Comparison of ENCODE assay signal across 13 cellular contexts in genomic region chr10:10138685-10139084, GRCh38.
DNase-seq lines count a peak whose midpoint lies in the region; ATAC-seq and TF ChIP-seq lines count a peak whose summit lies in the region.
"Had no signal": no experiment of that assay in that cellular context is flagged by ENCODE, and none has a peak within 500 bp of the region (broad histone marks: within the 10 kb centered on the region; RNA-seq: fewer than 3 reads in every experiment).

No MANE protein-coding gene starts in this region.

- H3K9ac ChIP-seq in skeletal muscle satellite cell (ENCODE audit: low read depth, low read length) = peak overlapping the region; percentile 58
- H3K9ac ChIP-seq: parathyroid adenoma had no signal

- H3K27me3 ChIP-seq in breast epithelium (no peaks in the 10 kb centered on the region), skeletal muscle satellite cell (ENCODE audit: control insufficient read depth, insufficient read depth, low read length) (no peaks in the 10 kb centered on the region), left lung (no peaks in the 10 kb centered on the region)
- H3K27me3 ChIP-seq: upper lobe of left lung had no signal

- no peaks in the 10 kb centered on the region for H3K4me1 Mint-ChIP-seq in activated CD4-positive, alpha-beta T cell treated with anti-CD3 and anti-CD28 coated beads, Interleukin-2, amount 10 ng/mL, durations not matched to agents 24 days and 14 days

- no peaks in the 10 kb centered on the region for H3K36me3 ChIP-seq in KOPT-K1 (ENCODE audit: insufficient read depth, low read length)
- H3K36me3 ChIP-seq in breast epithelium = no peaks in the 10 kb centered on the region
- no peaks in the 10 kb centered on the region for H3K36me3 ChIP-seq in skeletal muscle satellite cell (ENCODE audit: insufficient read depth, low read length)
- H3K36me3 ChIP-seq in left lung = no peaks in the 10 kb centered on the region
- H3K36me3 ChIP-seq: upper lobe of left lung had no signal

- no peaks in the 10 kb centered on the region for H3K36me3 Mint-ChIP-seq in activated CD4-positive, alpha-beta T cell treated with anti-CD3 and anti-CD28 coated beads, Interleukin-2, amount 10 ng/mL, durations not matched to agents 24 days and 14 days (ENCODE audit: low read depth)

- TF ChIP-seq CTCF in breast epithelium (IDR thresholded peaks at IDR 0.05) (no peak), left lung (IDR thresholded peaks at IDR 0.05) (no peak)

- H3K4me2 ChIP-seq in skeletal muscle satellite cell (ENCODE audit: low read length) = peak overlapping the region; percentile 58

- peaks cover 5% of the 10 kb centered on the region for H3K27me3 Mint-ChIP-seq in activated CD4-positive, alpha-beta T cell treated with anti-CD3 and anti-CD28 coated beads, Interleukin-2, amount 10 ng/mL, durations not matched to agents 24 days and 14 days

- TF ChIP-seq POLR2A in breast epithelium (IDR thresholded peaks at IDR 0.05) = no peak

- no peak for DNase-seq in activated CD4-positive, alpha-beta T cell treated with anti-CD3 and anti-CD28 coated beads, Interleukin-2, amount 10 ng/mL, durations not matched to agents 24 days and 14 days
- DNase-seq in activated CD4-positive, alpha-beta T cell treated with anti-CD3 and anti-CD28 coated beads, Interleukin-2, amount 50 U/mL, for 4 hours = no peak
- DNase-seq in breast epithelium (ENCODE audit: low spot score in 2 of 2) (no peak), anterior cingulate cortex (lab: John Stamatoyannopoulos, UW) (no peak), left lung (no peak)
- DNase-seq: activated CD4-positive, alpha-beta T cell treated with anti-CD3 and anti-CD28 coated beads, Interleukin-2, amount 50 U/mL, for 48 hours; GDM1; SIG-M5; upper lobe of left lung had no signal

- H3K4me3 Mint-ChIP-seq in activated CD4-positive, alpha-beta T cell treated with anti-CD3 and anti-CD28 coated beads, Interleukin-2, amount 10 ng/mL, durations not matched to agents 24 days and 14 days = peak overlapping the region; percentile 27

- ATAC-seq in GM21526 (IDR thresholded peaks at IDR 0.05; ENCODE audit: low FRiP score, unreplicated experiment) (no peak), left lung (no peak)

- H3K4me3 ChIP-seq in breast epithelium = peak overlapping the region; percentile 8 to 9 (median 9)
- peak overlapping the region; percentile 54 for H3K4me3 ChIP-seq in skeletal muscle satellite cell (ENCODE audit: low read length)
- no peak overlapping the region for H3K4me3 ChIP-seq in left lung

- H3K9me3 Mint-ChIP-seq in activated CD4-positive, alpha-beta T cell treated with anti-CD3 and anti-CD28 coated beads, Interleukin-2, amount 10 ng/mL, durations not matched to agents 24 days and 14 days = no peaks in the 10 kb centered on the region

- H3K27ac ChIP-seq in KOPT-K1 (ENCODE audit: low read depth, low read length, poor library complexity, severe bottlenecking) (peak overlapping the region; percentile 13), breast epithelium (no peak overlapping the region), left lung (no peak overlapping the region)
- H3K27ac ChIP-seq: parathyroid adenoma, upper lobe of left lung had no signal

- no peak overlapping the region for H3K27ac Mint-ChIP-seq in activated CD4-positive, alpha-beta T cell treated with anti-CD3 and anti-CD28 coated beads, Interleukin-2, amount 10 ng/mL, durations not matched to agents 24 days and 14 days

- intact Hi-C loops in activated CD4-positive, alpha-beta T cell treated with anti-CD3 and anti-CD28 coated beads, Interleukin-2, amount 10 ng/mL, durations not matched to agents 24 days and 14 days (cut with micrococcal nuclease) = no loop called here
- intact Hi-C loops in breast epithelium (cut with DNase I; ENCODE audit: low total_unique reads) (no loop called here), left lung (cut with DNase I) (no loop called here)

- no peaks in the 10 kb centered on the region for H3K4me1 ChIP-seq in breast epithelium
- no peaks in the 10 kb centered on the region for H3K4me1 ChIP-seq in skeletal muscle satellite cell (ENCODE audit: control insufficient read depth, insufficient read depth, low read length)
- no peaks in the 10 kb centered on the region for H3K4me1 ChIP-seq in left lung
- H3K4me1 ChIP-seq: parathyroid adenoma, upper lobe of left lung had no signal

- H3K9me3 ChIP-seq in KOPT-K1 (ENCODE audit: insufficient read depth, low read length, poor library complexity, severe bottlenecking) = no peaks in the 10 kb centered on the region
- H3K9me3 ChIP-seq in breast epithelium = no peaks in the 10 kb centered on the region
- H3K9me3 ChIP-seq in skeletal muscle satellite cell (replicated peaks; ENCODE audit: low read length) = no peaks in the 10 kb centered on the region
- no peaks in the 10 kb centered on the region for H3K9me3 ChIP-seq in left lung
- H3K9me3 ChIP-seq: upper lobe of left lung had no signal

Comparison
In these comparisons a context has a peak if more than half of its experiments do, and no peak if none do; other contexts are left out.
1. H3K4me3 ChIP-seq: peak in breast epithelium (3 of 3) and skeletal muscle satellite cell (single experiment); none in left lung (0 of 2).